In the genomic region with DNA sequence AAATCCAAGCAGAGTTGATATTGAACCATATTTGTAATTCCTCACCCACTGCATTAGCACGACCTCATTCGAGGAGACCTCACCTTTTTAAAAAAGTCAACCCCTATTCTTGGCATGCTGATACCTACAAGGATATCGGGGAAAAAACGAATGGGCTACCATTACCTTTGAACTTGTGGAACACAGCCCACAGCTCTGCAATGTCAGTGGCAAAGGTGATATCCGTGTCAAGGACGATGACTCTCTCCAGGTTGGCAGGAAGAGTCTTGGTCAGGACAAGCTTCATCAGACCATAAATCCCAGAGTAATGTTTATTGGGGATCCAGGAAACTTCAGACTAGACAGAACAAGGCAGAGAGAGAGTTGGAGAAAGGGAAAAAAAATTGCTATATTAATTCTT, we compare ENCODE assay signal across 1 cellular context.
TF ChIP-seq lines count a peak whose summit lies in the region.

No MANE protein-coding gene starts in this region.

TF ChIP-seq in liver, 16 proteins besides CTCF, POLR2A, EP300 and RAD21 (continued from another document):
- TF ChIP-seq, protein P1, sequence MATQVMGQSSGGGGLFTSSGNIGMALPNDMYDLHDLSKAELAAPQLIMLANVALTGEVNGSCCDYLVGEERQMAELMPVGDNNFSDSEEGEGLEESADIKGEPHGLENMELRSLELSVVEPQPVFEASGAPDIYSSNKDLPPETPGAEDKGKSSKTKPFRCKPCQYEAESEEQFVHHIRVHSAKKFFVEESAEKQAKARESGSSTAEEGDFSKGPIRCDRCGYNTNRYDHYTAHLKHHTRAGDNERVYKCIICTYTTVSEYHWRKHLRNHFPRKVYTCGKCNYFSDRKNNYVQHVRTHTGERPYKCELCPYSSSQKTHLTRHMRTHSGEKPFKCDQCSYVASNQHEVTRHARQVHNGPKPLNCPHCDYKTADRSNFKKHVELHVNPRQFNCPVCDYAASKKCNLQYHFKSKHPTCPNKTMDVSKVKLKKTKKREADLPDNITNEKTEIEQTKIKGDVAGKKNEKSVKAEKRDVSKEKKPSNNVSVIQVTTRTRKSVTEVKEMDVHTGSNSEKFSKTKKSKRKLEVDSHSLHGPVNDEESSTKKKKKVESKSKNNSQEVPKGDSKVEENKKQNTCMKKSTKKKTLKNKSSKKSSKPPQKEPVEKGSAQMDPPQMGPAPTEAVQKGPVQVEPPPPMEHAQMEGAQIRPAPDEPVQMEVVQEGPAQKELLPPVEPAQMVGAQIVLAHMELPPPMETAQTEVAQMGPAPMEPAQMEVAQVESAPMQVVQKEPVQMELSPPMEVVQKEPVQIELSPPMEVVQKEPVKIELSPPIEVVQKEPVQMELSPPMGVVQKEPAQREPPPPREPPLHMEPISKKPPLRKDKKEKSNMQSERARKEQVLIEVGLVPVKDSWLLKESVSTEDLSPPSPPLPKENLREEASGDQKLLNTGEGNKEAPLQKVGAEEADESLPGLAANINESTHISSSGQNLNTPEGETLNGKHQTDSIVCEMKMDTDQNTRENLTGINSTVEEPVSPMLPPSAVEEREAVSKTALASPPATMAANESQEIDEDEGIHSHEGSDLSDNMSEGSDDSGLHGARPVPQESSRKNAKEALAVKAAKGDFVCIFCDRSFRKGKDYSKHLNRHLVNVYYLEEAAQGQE (IDR thresholded peaks at IDR 0.05) = peak; percentile 27
TF ChIP-seq in liver: peak in this region for 8.
